Comparison of ENCODE assay signal across 21 cellular contexts in genomic region chr4:814312-814850, GRCh38. TPM values are rescaled to one million over a fixed set of nuclear protein-coding genes. Genes with fewer than 3 reads are reported as not detected.
DNase-seq lines count a peak whose midpoint lies in the region; ATAC-seq and TF ChIP-seq lines count a peak whose summit lies in the region.
"Had no signal": no experiment of that assay in that cellular context is flagged by ENCODE, and none has a peak within 500 bp of the region (broad histone marks: within the 10 kb centered on the region; RNA-seq: fewer than 3 reads in every experiment).

No MANE protein-coding gene starts in this region.

- in situ Hi-C loops in transverse colon (cut with MboI; ENCODE audit: low pct_ligation_motif_present in 1 of 4, low pct_unique_long_range_greater_than_20kb in 1 of 4, low sequenced_read_pairs in 3 of 4), result no loop called here

- DNase-seq in HCT116 (ENCODE audit: low read depth, low spot score) (no peak), chondrocyte (ENCODE audit: low spot score) (peak; percentile 70), kidney tubule cell (ENCODE audit: low spot score) (peak; percentile 53), posterior vena cava (ENCODE audit: low spot score) (peak; percentile 47), transverse colon (no peak), NCI-H1105 (lab: John Stamatoyannopoulos, UW) (no peak), foreskin keratinocyte (no peak)
- DNase-seq: ACHN; BE2C; C1 segment of cervical spinal cord; CD4-positive, CD25-positive, alpha-beta regulatory T cell; CD8-positive, alpha-beta memory T cell; COR-L47; DMS 273 treated with DMSO at 0.1 percent for 48 hours; DMS53; DND-41; EL; GOT3; H9 had no signal

- no peaks in the 10 kb centered on the region for H3K4me1 Mint-ChIP-seq in chondrocyte (ENCODE audit: low read depth)
- H3K4me1 Mint-ChIP-seq: CD4-positive, CD25-positive, alpha-beta regulatory T cell; CD8-positive, alpha-beta memory T cell; H9 had no signal

- no peaks in the 10 kb centered on the region for H3K27me3 ChIP-seq in HCT116 (ENCODE audit: insufficient read depth, low read length)
- H3K27me3 ChIP-seq in transverse colon, result peaks cover 24% of the 10 kb centered on the region
- H3K27me3 ChIP-seq in foreskin keratinocyte, result peaks cover 52% of the 10 kb centered on the region
- H3K27me3 ChIP-seq: BE2C had no signal

- no peaks in the 10 kb centered on the region for H4K20me1 ChIP-seq in HCT116 (ENCODE audit: insufficient read depth)

- H3K27me3 Mint-ChIP-seq in chondrocyte (ENCODE audit: low read depth), result peaks cover 54% of the 10 kb centered on the region

- H2AFZ ChIP-seq in HCT116 (ENCODE audit: low read depth, low read length, poor library complexity, severe bottlenecking), result no peak overlapping the region

- H3K9ac ChIP-seq in HCT116 (ENCODE audit: low read length), result 0 out of 2 replicates have a peak overlapping the region, but pooled peaks have one; percentile 9

- intact Hi-C loops in HCT116 (cut with micrococcal nuclease), result no loop called here
- intact Hi-C loops in posterior vena cava (cut with DNase I), result no loop called here
- intact Hi-C loops in transverse colon (cut with DNase I; ENCODE audit: low total_unique reads), result no loop called here

- WGBS in transverse colon (ENCODE audit: low coverage in 1 of 2), 2 donors, result 71% methylated on average over 14 of the region's 14 CpGs; no CpG with 5 or more reads in 1 of the 2 donors

- no peaks in the 10 kb centered on the region for H3K9me2 ChIP-seq in HCT116 (ENCODE audit: insufficient read depth)

- H3K4me1 ChIP-seq in HCT116 (ENCODE audit: control insufficient read depth in 1 of 2, insufficient read depth in 2 of 2, low read length in 2 of 2) (peaks cover 9 to 19% of the 10 kb centered on the region in 2 experiments), transverse colon (peaks cover 0 to 15% (median 7%) of the 10 kb centered on the region in 4 donors), foreskin keratinocyte (no peaks in the 10 kb centered on the region)
- H3K4me1 ChIP-seq: BE2C had no signal

- H3K4me2 ChIP-seq in HCT116 (ENCODE audit: low read length), result peak overlapping the region; percentile 48

- H3K4me3 ChIP-seq in HCT116 (replicated peaks in 1 of 2; ENCODE audit: low read depth in 1 of 2, low read length in 2 of 2) (no peak overlapping the region), transverse colon (no peak overlapping the region)
- H3K4me3 ChIP-seq: GM12878 had no signal

- BruUV-seq in HCT116 (replicated peaks; lab: Mats Ljungman, UMichigan), result no TSS peak

- H3K36me3 Mint-ChIP-seq in chondrocyte (ENCODE audit: low read depth), result no peaks in the 10 kb centered on the region
- H3K36me3 Mint-ChIP-seq: CD4-positive, CD25-positive, alpha-beta regulatory T cell; CD8-positive, alpha-beta memory T cell had no signal

- TF ChIP-seq CTCF in HCT116 (IDR thresholded peaks at IDR 0.05 in 2 of 3, conservative IDR thresholded peaks at IDR 0.05 in 1 of 3; ENCODE audit: borderline replicate concordance in 1 of 3, insufficient read depth in 1 of 3, low read depth in 2 of 3, low read length in 2 of 3) (no peak), chondrocyte (IDR thresholded peaks at IDR 0.05) (no peak), transverse colon (IDR thresholded peaks at IDR 0.05) (no peak), foreskin keratinocyte (conservative IDR thresholded peaks at IDR 0.05) (no peak)

- no peak for TF ChIP-seq RAD21 in HCT116 (IDR thresholded peaks at IDR 0.05; ENCODE audit: low read depth)

- POLR2A ChIA-PET in HCT116 (lab: Charles Lee), result no interaction called here

- no peak overlapping the region for H3K27ac Mint-ChIP-seq in chondrocyte (ENCODE audit: unreplicated experiment)
- H3K27ac Mint-ChIP-seq: CD4-positive, CD25-positive, alpha-beta regulatory T cell; CD8-positive, alpha-beta memory T cell; H9 had no signal

- H3K36me3 ChIP-seq in HCT116 (ENCODE audit: control insufficient read depth in 1 of 2, insufficient read depth in 2 of 2, low read length in 2 of 2) (no peaks in the 10 kb centered on the region), transverse colon (no peaks in the 10 kb centered on the region)

- ATAC-seq in HCT116 (peak; percentile 72), GM18870 (IDR thresholded peaks at IDR 0.05; ENCODE audit: unreplicated experiment) (no peak), foreskin keratinocyte (no peak)

- RAD21 ChIA-PET in HCT116 (lab: Charles Lee; ENCODE audit: low non-redundant PET in 1 of 2, low total read pairs in 2 of 2, uncharacterized antibody in 2 of 2, unreplicated experiment in 2 of 2), result no interaction called here

- no peaks in the 10 kb centered on the region for H3K9me3 Mint-ChIP-seq in chondrocyte (ENCODE audit: low read depth)
- H3K9me3 Mint-ChIP-seq: CD4-positive, CD25-positive, alpha-beta regulatory T cell had no signal

- H3K27ac ChIP-seq in HCT116 (ENCODE audit: low read depth, low read length), result no peak overlapping the region
- no peak overlapping the region for H3K27ac ChIP-seq in transverse colon
- H3K27ac ChIP-seq in foreskin keratinocyte, result no peak overlapping the region

- no peak for TF ChIP-seq POLR2A in HCT116 (IDR thresholded peaks at IDR 0.05; ENCODE audit: borderline replicate concordance, extremely low read depth, insufficient read depth, insufficient read length)
- TF ChIP-seq POLR2A in transverse colon (IDR thresholded peaks at IDR 0.05), result no peak

- H3K4me3 Mint-ChIP-seq in chondrocyte (ENCODE audit: unreplicated experiment), result no peak overlapping the region
- H3K4me3 Mint-ChIP-seq: CD4-positive, CD25-positive, alpha-beta regulatory T cell; CD8-positive, alpha-beta memory T cell; H9 had no signal

- CTCF ChIA-PET in HCT116 (lab: Charles Lee), result no interaction called here

- TF ChIP-seq EP300 in transverse colon (IDR thresholded peaks at IDR 0.05; ENCODE audit: low read depth), result no peak

- no peaks in the 10 kb centered on the region for H3K79me2 ChIP-seq in HCT116 (ENCODE audit: insufficient read depth, low read length)

- H3K9me3 ChIP-seq in HCT116 (ENCODE audit: control insufficient read depth in 1 of 2, insufficient read depth in 1 of 2, low read depth in 1 of 2, low read length in 2 of 2) (no peaks in the 10 kb centered on the region), transverse colon (no peaks in the 10 kb centered on the region)
- H3K9me3 ChIP-seq: BE2C had no signal

TF ChIP-seq in HCT116, 20 proteins besides CTCF, POLR2A, EP300 and RAD21:
- TF ChIP-seq MAX (IDR thresholded peaks at IDR 0.05) (no peak), EZH2phosphoT487 (IDR thresholded peaks at IDR 0.05; ENCODE audit: borderline replicate concordance) (no peak), JUND (IDR thresholded peaks at IDR 0.05) (no peak), POLR2AphosphoS5 (IDR thresholded peaks at IDR 0.05; ENCODE audit: low read depth, low read length) (no peak), ZFX (IDR thresholded peaks at IDR 0.05) (no peak)

RNA-seq across cellular contexts. Expression of gene CPLX1, which starts 11.5 kb away (rescaled TPM):
- total RNA-seq in HCT116 (2021; ENCODE audit: unreplicated experiment) (14.5 TPM), chondrocyte (not detected in 3 replicates), posterior vena cava (1 to 10 TPM; 2.5 to 5.1 TPM), transverse colon (1 to 10 TPM in 1 of 4 donors, under 1 TPM in 2, not detected in 1; 0.32 to 3.7 (median 0.41) TPM), foreskin keratinocyte (0.07 and 0.10 TPM in 2 replicates)
- polyA plus RNA-seq in HCT116 (2012), result 7.4 and 8.1 TPM in 2 replicates
- 0.03 and 0.06 TPM in 2 replicates for polyA plus RNA-seq in foreskin keratinocyte
- polyA plus RNA-seq: CD8-positive, alpha-beta memory T cell had no signal

Comparison
In these comparisons a context has a peak if more than half of its experiments do, and no peak if none do; other contexts are left out.
1. DNase-seq: peak in chondrocyte (single experiment), kidney tubule cell (single experiment) and posterior vena cava (single experiment); none in HCT116 (single experiment), transverse colon (single experiment), NCI-H1105 (single experiment) and foreskin keratinocyte (0 of 2).